Comparison of ENCODE assay signal across 8 cellular contexts in the genomic region with DNA sequence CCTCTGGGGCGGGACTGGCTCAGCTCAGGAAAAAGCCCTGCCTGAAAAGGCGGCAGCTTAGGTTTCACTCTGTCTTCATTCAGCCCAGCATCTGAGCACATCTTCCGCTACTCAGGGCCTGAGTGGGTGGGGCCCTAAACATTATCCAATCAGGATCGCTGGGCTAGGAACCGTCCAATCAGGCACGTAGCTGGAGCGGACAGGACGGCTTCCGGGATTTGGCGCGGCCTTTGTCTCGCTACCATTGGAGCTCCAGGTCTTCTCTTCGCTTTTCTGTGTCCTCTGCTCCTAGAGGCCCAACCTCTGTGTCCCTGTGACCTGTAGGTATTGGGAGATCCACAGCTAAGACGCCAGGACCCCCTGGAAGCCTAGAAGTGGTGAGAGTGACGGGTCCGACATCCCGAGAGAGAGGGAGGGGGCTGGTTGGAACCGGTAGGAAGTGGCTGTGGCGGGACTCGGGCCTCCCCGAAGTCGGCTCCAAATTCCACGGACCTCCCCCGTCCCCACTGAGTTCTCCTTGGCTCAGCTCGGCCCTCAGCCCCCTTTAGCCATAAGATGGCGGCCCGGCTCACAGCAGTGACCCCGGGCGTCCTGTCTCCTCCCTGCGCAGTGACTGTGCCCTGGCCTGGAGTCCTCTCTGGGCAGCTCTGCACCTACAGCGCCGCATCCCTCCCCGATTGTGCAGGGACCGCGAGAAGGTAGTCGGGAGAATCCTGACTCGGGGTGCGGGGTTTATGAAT.
DNase-seq lines count a peak whose midpoint lies in the region; ATAC-seq and TF ChIP-seq lines count a peak whose summit lies in the region.

No MANE protein-coding gene starts in this region.

- no peak overlapping the region for H2AK5ac ChIP-seq in IMR-90 (ENCODE audit: low read depth, low read length)

- DNase-seq in A673 (ENCODE audit: low spot score) (peak; percentile 1), IMR-90 (peak; percentile 4), hippocampal formation (lab: John Stamatoyannopoulos, UW) (peak; percentile 1 to 71), SW480 (ENCODE audit: low spot score) (no peak), NCI-H1048 (lab: John Stamatoyannopoulos, UW) (no peak)
- DNase-seq in activated naive CD8-positive, alpha-beta T cell treated with anti-CD3 and anti-CD28 coated beads, Interleukin-2, amount 50 U/mL, for 24 hours = peak; percentile 3
- peak; percentile 14 for DNase-seq in stimulated activated CD4-positive, alpha-beta T cell treated with anti-CD3 and anti-CD28 coated beads, Interleukin-15, amount 100 ng/mL, for 24 hours

- peaks cover 18% of the 10 kb centered on the region for H3K9me3 Mint-ChIP-seq in activated naive CD8-positive, alpha-beta T cell treated with anti-CD3 and anti-CD28 coated beads, Interleukin-2, amount 50 U/mL, for 24 hours

- H3K4me3 ChIP-seq in A673 (ENCODE audit: low read depth, low read length, poor library complexity, severe bottlenecking) = no peak overlapping the region
- peak overlapping the region; percentile 36 for H3K4me3 ChIP-seq in IMR-90 (ENCODE audit: insufficient read depth, low read depth, low read length)

- H3K27ac ChIP-seq in A673 (ENCODE audit: low read depth, low read length, poor library complexity, severe bottlenecking) = no peak overlapping the region
- no peak overlapping the region for H3K27ac ChIP-seq in IMR-90 (ENCODE audit: insufficient read depth, low read length)

- H4K91ac ChIP-seq in IMR-90 (ENCODE audit: insufficient read depth, low read depth, low read length) = no peak overlapping the region

- H2BK120ac ChIP-seq in IMR-90 (ENCODE audit: low read depth, low read length) = no peak overlapping the region

- H3K9me3 ChIP-seq in A673 (ENCODE audit: low read depth, low read length, poor library complexity, severe bottlenecking) = peaks cover 27% of the 10 kb centered on the region
- peaks cover 4% of the 10 kb centered on the region; the same call in 1 of the 2 replicates for H3K9me3 ChIP-seq in IMR-90 (ENCODE audit: control insufficient read depth, insufficient read depth, low read length)

- no peak for TF ChIP-seq RAD21 in IMR-90 (IDR thresholded peaks at IDR 0.05; ENCODE audit: low read length)

- BruUV-seq in A673 (replicated peaks; lab: Mats Ljungman, UMichigan) (no TSS peak), IMR-90 (replicated peaks; lab: Mats Ljungman, UMichigan) (no TSS peak)

- H3K27ac Mint-ChIP-seq in activated naive CD8-positive, alpha-beta T cell treated with anti-CD3 and anti-CD28 coated beads, Interleukin-2, amount 50 U/mL, for 24 hours = no peak overlapping the region

- H3K27me3 Mint-ChIP-seq in activated naive CD8-positive, alpha-beta T cell treated with anti-CD3 and anti-CD28 coated beads, Interleukin-2, amount 50 U/mL, for 24 hours = no peaks in the 10 kb centered on the region

- TF ChIP-seq POLR2A in IMR-90 (IDR thresholded peaks at IDR 0.05; ENCODE audit: low read depth, low read length) = no peak

- H2AFZ ChIP-seq in IMR-90 (replicated peaks; ENCODE audit: low read length, poor library complexity) = peak overlapping the region; percentile 21

- POLR2A ChIA-PET in A673 (lab: Charles Lee; ENCODE audit: low non-redundant PET) (no interaction called here), IMR-90 (lab: Charles Lee; ENCODE audit: unreplicated experiment) (no interaction called here)

- no peak overlapping the region for H2AK9ac ChIP-seq in IMR-90 (replicated peaks; ENCODE audit: low read depth, low read length, poor library complexity)

- H3K18ac ChIP-seq in IMR-90 (ENCODE audit: low read depth, low read length) = no peak overlapping the region

- intact Hi-C loops in A673 (cut with micrococcal nuclease; ENCODE audit: unreplicated experiment) = no loop called here
- intact Hi-C loops in IMR-90 (cut with micrococcal nuclease) = no loop called here

- H3K56ac ChIP-seq in IMR-90 (ENCODE audit: extremely low read depth, insufficient read depth, low read length) = no peak overlapping the region

- CTCF ChIA-PET in A673 (lab: Charles Lee) = no interaction called here
- CTCF ChIA-PET in IMR-90 (lab: Yijun Ruan, JAX) = no interaction called here

- H3K36me3 Mint-ChIP-seq in activated naive CD8-positive, alpha-beta T cell treated with anti-CD3 and anti-CD28 coated beads, Interleukin-2, amount 50 U/mL, for 24 hours (ENCODE audit: low read depth) = no peaks in the 10 kb centered on the region

- no peak overlapping the region for H2BK20ac ChIP-seq in IMR-90 (ENCODE audit: low read depth, low read length)

- no peaks in the 10 kb centered on the region for H3K9me1 ChIP-seq in IMR-90 (ENCODE audit: insufficient read depth, low read length)

- H2BK5ac ChIP-seq in IMR-90 (ENCODE audit: low read depth, low read length, poor library complexity, severe bottlenecking) = no peak overlapping the region

- no peak overlapping the region for H4K8ac ChIP-seq in IMR-90 (ENCODE audit: low read depth in 2 of 2, low read length in 2 of 2)

- H3K9ac ChIP-seq in IMR-90 (ENCODE audit: low read depth, low read length) = no peak overlapping the region

- H3K4me2 ChIP-seq in IMR-90 (ENCODE audit: low read depth, low read length) = no peak overlapping the region

- H4K5ac ChIP-seq in IMR-90 (ENCODE audit: low read depth, low read length) = no peak overlapping the region

- dilution Hi-C loops in IMR-90 (cut with HindIII; ENCODE audit: low sequenced_read_pairs, unreplicated experiment) = no loop called here

- H3K36me3 ChIP-seq in A673 (ENCODE audit: insufficient read depth, low read length, poor library complexity, severe bottlenecking) = no peaks in the 10 kb centered on the region
- no peaks in the 10 kb centered on the region for H3K36me3 ChIP-seq in IMR-90 (ENCODE audit: control insufficient read depth, insufficient read depth, low read length)

- ATAC-seq in IMR-90 (ENCODE audit: low read depth) = peak; percentile 42
- ATAC-seq in activated naive CD8-positive, alpha-beta T cell treated with anti-CD3 and anti-CD28 coated beads, Interleukin-2, amount 50 U/mL, for 24 hours = no peak
- ATAC-seq in HG03442 (IDR thresholded peaks at IDR 0.05; ENCODE audit: unreplicated experiment) = no peak

- no peaks in the 10 kb centered on the region for H3K4me1 Mint-ChIP-seq in activated naive CD8-positive, alpha-beta T cell treated with anti-CD3 and anti-CD28 coated beads, Interleukin-2, amount 50 U/mL, for 24 hours

- H3K27me3 ChIP-seq in A673 (replicated peaks; ENCODE audit: insufficient read depth, low read depth, low read length, poor library complexity) (no peaks in the 10 kb centered on the region), IMR-90 (ENCODE audit: control insufficient read depth, insufficient read depth, low read length) (no peaks in the 10 kb centered on the region)

- in situ Hi-C loops in IMR-90 (cut with MboI; ENCODE audit: low sequenced_read_pairs) = no loop called here

- H3K4me3 Mint-ChIP-seq in activated naive CD8-positive, alpha-beta T cell treated with anti-CD3 and anti-CD28 coated beads, Interleukin-2, amount 50 U/mL, for 24 hours = peak overlapping the region; percentile 29

- no peak overlapping the region for H3K23ac ChIP-seq in IMR-90 (ENCODE audit: low read depth, low read length)

- H3K14ac ChIP-seq in IMR-90 (replicated peaks; ENCODE audit: low read depth, low read length) = no peak overlapping the region

- 35% methylated on average over 10 of the region's 38 CpGs; no CpG with 5 or more reads in 1 of the 2 experiments for WGBS in IMR-90 (ENCODE audit: extremely low coverage in 2 of 2, insufficient read length in 1 of 2), 2 experiments

- H3K79me1 ChIP-seq in IMR-90 (ENCODE audit: low read depth in 1 of 2, low read length in 2 of 2) = no peaks in the 10 kb centered on the region

- no peak for TF ChIP-seq CTCF in A673 (conservative IDR thresholded peaks at IDR 0.05; ENCODE audit: low read depth, low read length)
- no peak for TF ChIP-seq CTCF in IMR-90 (conservative IDR thresholded peaks at IDR 0.05; ENCODE audit: low read depth, low read length)

- no peak overlapping the region for H2BK15ac ChIP-seq in IMR-90 (ENCODE audit: low read depth, low read length)

- no peaks in the 10 kb centered on the region for H3K4me1 ChIP-seq in A673 (ENCODE audit: insufficient read depth, low read length, poor library complexity, severe bottlenecking)
- no peaks in the 10 kb centered on the region for H3K4me1 ChIP-seq in IMR-90 (ENCODE audit: control insufficient read depth, insufficient read depth, low read length)

- H4K20me1 ChIP-seq in IMR-90 (ENCODE audit: insufficient read depth, low read length) = no peaks in the 10 kb centered on the region

- H3K4ac ChIP-seq in IMR-90 (ENCODE audit: low read depth, low read length) = no peak overlapping the region

TF ChIP-seq in IMR-90, 13 proteins besides CTCF, POLR2A, EP300 and RAD21 (continues in another document):
- TF ChIP-seq MXI1 (IDR thresholded peaks at IDR 0.05; ENCODE audit: borderline replicate concordance, low read depth, low read length) (no peak), CEBPB (IDR thresholded peaks at IDR 0.05; ENCODE audit: low read depth, low read length) (no peak), BHLHE40 (IDR thresholded peaks at IDR 0.05; ENCODE audit: low read depth, low read length) (no peak), RCOR1 (IDR thresholded peaks at IDR 0.05; ENCODE audit: insufficient replicate concordance, low read length) (no peak), SMC3 (IDR thresholded peaks at IDR 0.05; ENCODE audit: low read depth, low read length) (no peak), NFE2L2 (IDR thresholded peaks at IDR 0.05; ENCODE audit: low read depth, low read length) (no peak), MAZ (IDR thresholded peaks at IDR 0.05; ENCODE audit: borderline replicate concordance, low read depth, low read length) (no peak), RFX5 (IDR thresholded peaks at IDR 0.05; ENCODE audit: low read depth, low read length) (no peak), MAFK (IDR thresholded peaks at IDR 0.05; ENCODE audit: low read depth, low read length) (no peak), ELK1 (IDR thresholded peaks at IDR 0.05; ENCODE audit: borderline replicate concordance, low read depth, low read length) (no peak)
- TF ChIP-seq, protein P1, sequence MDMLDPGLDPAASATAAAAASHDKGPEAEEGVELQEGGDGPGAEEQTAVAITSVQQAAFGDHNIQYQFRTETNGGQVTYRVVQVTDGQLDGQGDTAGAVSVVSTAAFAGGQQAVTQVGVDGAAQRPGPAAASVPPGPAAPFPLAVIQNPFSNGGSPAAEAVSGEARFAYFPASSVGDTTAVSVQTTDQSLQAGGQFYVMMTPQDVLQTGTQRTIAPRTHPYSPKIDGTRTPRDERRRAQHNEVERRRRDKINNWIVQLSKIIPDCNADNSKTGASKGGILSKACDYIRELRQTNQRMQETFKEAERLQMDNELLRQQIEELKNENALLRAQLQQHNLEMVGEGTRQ (IDR thresholded peaks at IDR 0.05; ENCODE audit: low read depth, low read length) = no peak

Comparison
In these comparisons a context has a peak if more than half of its experiments do, and no peak if none do; other contexts are left out.
1. DNase-seq: peak in A673 (single experiment), IMR-90 (single experiment), activated naive CD8-positive, alpha-beta T cell treated with anti-CD3 and anti-CD28 coated beads, Interleukin-2, amount 50 U/mL, for 24 hours (single experiment), hippocampal formation (2 of 2) and stimulated activated CD4-positive, alpha-beta T cell treated with anti-CD3 and anti-CD28 coated beads, Interleukin-15, amount 100 ng/mL, for 24 hours (single experiment); none in SW480 (single experiment) and NCI-H1048 (single experiment).